Comparison of ENCODE assay signal across 25 cellular contexts in the genomic region with DNA sequence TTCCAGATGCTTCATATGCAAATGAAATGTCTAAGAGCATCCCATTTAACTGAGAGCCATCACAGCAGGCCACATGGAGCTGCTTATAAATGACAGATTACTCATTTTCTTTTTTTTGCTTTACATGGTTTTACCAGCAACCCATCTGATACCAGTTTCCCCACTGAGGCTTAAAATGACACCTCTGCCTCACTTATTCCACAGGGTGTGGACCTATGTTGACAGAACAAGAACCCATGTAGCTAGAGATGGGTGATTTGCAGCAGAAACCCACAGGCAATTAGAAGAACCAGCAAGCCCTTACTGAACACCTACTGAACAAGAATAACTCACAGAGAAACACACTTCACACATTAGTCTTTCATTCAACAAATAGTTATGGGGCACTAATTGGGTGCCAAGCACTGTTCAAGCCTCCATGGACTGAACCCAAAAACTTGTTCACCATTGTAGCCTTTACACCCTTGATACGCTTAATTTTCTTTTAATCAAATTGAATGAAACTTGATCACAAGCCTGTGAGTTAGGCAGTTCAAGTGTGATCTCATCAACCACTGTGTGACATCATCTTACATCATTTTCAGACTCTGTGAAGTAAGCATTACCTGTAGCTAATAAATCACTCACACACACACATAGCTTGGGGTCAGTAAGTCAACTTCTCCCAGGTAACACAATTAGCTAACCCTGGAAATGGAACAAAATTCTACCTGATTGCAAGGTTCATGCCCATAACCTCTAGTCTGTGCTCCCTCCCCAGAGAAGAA. TPM values are rescaled to one million over a fixed set of nuclear protein-coding genes. Genes with fewer than 3 reads are reported as not detected.
"Had no signal": no experiment of that assay in that cellular context is flagged by ENCODE, and none has a peak within 500 bp of the region (broad histone marks: within the 10 kb centered on the region; RNA-seq: fewer than 3 reads in every experiment).

No MANE protein-coding gene starts in this region.

- H3K4me3 Mint-ChIP-seq: activated B cell treated with CpG ODN at 0.5 μM for 24 hours; activated CD4-positive, alpha-beta T cell treated with anti-CD3 and anti-CD28 coated beads, Interleukin-2, amount 10 ng/mL, durations not matched to agents 7 days and 5 days; activated CD8-positive, alpha-beta memory T cell treated with anti-CD3 and anti-CD28 coated beads, Interleukin-2, amount 10 ng/mL, durations not matched to agents 7 days and 5 days; activated CD8-positive, alpha-beta T cell treated with anti-CD3 and anti-CD28 coated beads for 36 hours; immature natural killer cell; mesothelial cell of epicardium; natural killer cell; stimulated activated naive CD8-positive, alpha-beta T cell treated with anti-CD3 and anti-CD28 coated beads, Interleukin-15, Interleukin-2, amounts not matched to agents 100 ng/mL and 50 ng/mL, for 24 hours had no signal

- H3K4me2 ChIP-seq: hepatocyte had no signal

- H3K9me3 Mint-ChIP-seq: activated B cell treated with CpG ODN at 0.5 μM for 24 hours; activated CD4-positive, alpha-beta T cell treated with anti-CD3 and anti-CD28 coated beads, Interleukin-2, amount 10 ng/mL, durations not matched to agents 7 days and 5 days; activated CD8-positive, alpha-beta T cell treated with anti-CD3 and anti-CD28 coated beads for 36 hours; mesothelial cell of epicardium; natural killer cell; stimulated activated naive CD8-positive, alpha-beta T cell treated with anti-CD3 and anti-CD28 coated beads, Interleukin-15, Interleukin-2, amounts not matched to agents 100 ng/mL and 50 ng/mL, for 24 hours had no signal

- H3K9me3 ChIP-seq: left lung, spleen, tibial artery had no signal

- H3K27me3 ChIP-seq: brain microvascular endothelial cell, hepatocyte, left lung, spleen, tibial artery had no signal

- H3K36me3 ChIP-seq: brain microvascular endothelial cell, left lung, spleen, tibial artery had no signal

- ATAC-seq: activated CD8-positive, alpha-beta memory T cell treated with anti-CD3 and anti-CD28 coated beads, Interleukin-2, amount 10 ng/mL, durations not matched to agents 7 days and 5 days; activated CD8-positive, alpha-beta T cell treated with anti-CD3 and anti-CD28 coated beads for 36 hours; esophagus mucosa; left lung; natural killer cell had no signal

- H3K27ac Mint-ChIP-seq: activated B cell treated with CpG ODN at 0.5 μM for 24 hours; activated CD4-positive, alpha-beta T cell treated with anti-CD3 and anti-CD28 coated beads, Interleukin-2, amount 10 ng/mL, durations not matched to agents 7 days and 5 days; activated CD8-positive, alpha-beta memory T cell treated with anti-CD3 and anti-CD28 coated beads, Interleukin-2, amount 10 ng/mL, durations not matched to agents 7 days and 5 days; activated CD8-positive, alpha-beta T cell treated with anti-CD3 and anti-CD28 coated beads for 36 hours; immature natural killer cell; mesothelial cell of epicardium; natural killer cell had no signal

- H3K27me3 Mint-ChIP-seq: activated B cell treated with CpG ODN at 0.5 μM for 24 hours; activated CD4-positive, alpha-beta T cell treated with anti-CD3 and anti-CD28 coated beads, Interleukin-2, amount 10 ng/mL, durations not matched to agents 7 days and 5 days; activated CD8-positive, alpha-beta T cell treated with anti-CD3 and anti-CD28 coated beads for 36 hours; progenitor cell of endocrine pancreas had no signal

- H3K36me3 Mint-ChIP-seq: activated CD8-positive, alpha-beta memory T cell treated with anti-CD3 and anti-CD28 coated beads, Interleukin-2, amount 10 ng/mL, durations not matched to agents 7 days and 5 days; immature natural killer cell; natural killer cell had no signal

- H3K4me1 Mint-ChIP-seq: activated B cell treated with CpG ODN at 0.5 μM for 24 hours; activated CD4-positive, alpha-beta T cell treated with anti-CD3 and anti-CD28 coated beads, Interleukin-2, amount 10 ng/mL, durations not matched to agents 7 days and 5 days; activated CD8-positive, alpha-beta memory T cell treated with anti-CD3 and anti-CD28 coated beads, Interleukin-2, amount 10 ng/mL, durations not matched to agents 7 days and 5 days; immature natural killer cell; natural killer cell had no signal

- H3K27ac ChIP-seq: brain microvascular endothelial cell, hepatocyte, left lung, tibial artery had no signal

- H2AFZ ChIP-seq: hepatocyte had no signal

- DNase-seq: activated B cell treated with CpG ODN at 0.5 μM for 24 hours; activated CD4-positive, alpha-beta T cell treated with anti-CD3 and anti-CD28 coated beads, Interleukin-2, amount 10 ng/mL, durations not matched to agents 7 days and 5 days; activated CD8-positive, alpha-beta memory T cell treated with anti-CD3 and anti-CD28 coated beads, Interleukin-2, amount 10 ng/mL, durations not matched to agents 7 days and 5 days; activated CD8-positive, alpha-beta T cell treated with anti-CD3 and anti-CD28 coated beads for 36 hours; activated naive CD4-positive, alpha-beta T cell treated with Interleukin-2 at 50 U/mL for 16 hours; anterior cingulate cortex; brain microvascular endothelial cell; central memory CD4-positive, alpha-beta T cell; dermis blood vessel endothelial cell; effector CD8-positive, alpha-beta T cell; glutamatergic neuron; immature natural killer cell; left lung; natural killer cell; retina; spleen; stimulated activated CD4-positive, alpha-beta T cell treated with anti-CD3 and anti-CD28 coated beads, Interleukin-4, amount 100 ng/mL, for 4 hours; T-helper 1 cell; T1000; tibial artery had no signal

- H3K4me3 ChIP-seq: hepatocyte, left lung, spleen, tibial artery had no signal

RNA-seq across cellular contexts. Expression of a gene that starts 45.4 kb away (rescaled TPM):
- total RNA-seq: activated B cell treated with CpG ODN at 0.5 μM for 24 hours, natural killer cell had no signal
